18 cellular contexts compared by ENCODE assay signal in genomic region chr2:6866982-6867381, GRCh38. TPM values are rescaled to one million over a fixed set of nuclear protein-coding genes. Genes with fewer than 3 reads are reported as not detected.
DNase-seq lines count a peak whose midpoint lies in the region; ATAC-seq and TF ChIP-seq lines count a peak whose summit lies in the region.
"Had no signal": no experiment of that assay in that cellular context is flagged by ENCODE, and none has a peak within 500 bp of the region (broad histone marks: within the 10 kb centered on the region; RNA-seq: fewer than 3 reads in every experiment).

No MANE protein-coding gene starts in this region.

- no peak for TF ChIP-seq CTCF in CD4-positive, alpha-beta T cell (IDR thresholded peaks at IDR 0.05)
- no peak for TF ChIP-seq CTCF in activated CD8-positive, alpha-beta T cell treated with anti-CD3 and anti-CD28 coated beads for 36 hours (IDR thresholded peaks at IDR 0.05)

- DNase-seq in activated CD4-positive, alpha-beta T cell treated with anti-CD3 and anti-CD28 coated beads, Interleukin-2, amount 10 ng/mL, durations not matched to agents 24 days and 14 days, result no peak
- no peak for DNase-seq in activated CD4-positive, alpha-beta T cell treated with anti-CD3 and anti-CD28 coated beads, Interleukin-2, amount 50 U/mL, for 4 hours
- DNase-seq in CD4-positive, alpha-beta T cell, result no peak
- no peak for DNase-seq in activated CD8-positive, alpha-beta T cell treated with anti-CD3 and anti-CD28 coated beads for 36 hours
- DNase-seq in naive thymus-derived CD8-positive, alpha-beta T cell, result no peak
- no peak for DNase-seq in central memory CD4-positive, alpha-beta T cell
- DNase-seq in OCI-M2 (lab: John Stamatoyannopoulos, UW; ENCODE audit: unreplicated experiment), result no peak
- DNase-seq: amniotic stem cell; NCI-H510A; stimulated activated CD4-positive, alpha-beta T cell treated with anti-CD3 and anti-CD28 coated beads, Interleukin-2, amount 100 ng/mL, for 48 hours; stimulated activated CD8-positive, alpha-beta memory T cell treated with anti-CD3 and anti-CD28 coated beads, Interleukin-4, amount 100 ng/mL, for 48 hours had no signal

- H3K4me1 Mint-ChIP-seq in activated CD4-positive, alpha-beta T cell treated with anti-CD3 and anti-CD28 coated beads, Interleukin-2, amount 10 ng/mL, durations not matched to agents 24 days and 14 days, result peaks cover 43% of the 10 kb centered on the region
- peaks cover 20% of the 10 kb centered on the region for H3K4me1 Mint-ChIP-seq in CD4-positive, alpha-beta T cell (ENCODE audit: low read depth)
- peaks cover 17% of the 10 kb centered on the region for H3K4me1 Mint-ChIP-seq in activated CD8-positive, alpha-beta T cell treated with anti-CD3 and anti-CD28 coated beads for 36 hours (ENCODE audit: low read depth)
- peaks cover 10 to 42% (median 26%) of the 10 kb centered on the region in 4 donors for H3K4me1 Mint-ChIP-seq in naive thymus-derived CD8-positive, alpha-beta T cell

- H3K9me3 ChIP-seq in CD4-positive, alpha-beta T cell (ENCODE audit: control insufficient read depth, low read length), result no peaks in the 10 kb centered on the region
- H3K9me3 ChIP-seq: A549, SJSA1, transverse colon had no signal

- peak overlapping the region; percentile 57 for H3K27ac Mint-ChIP-seq in activated CD4-positive, alpha-beta T cell treated with anti-CD3 and anti-CD28 coated beads, Interleukin-2, amount 10 ng/mL, durations not matched to agents 24 days and 14 days
- H3K27ac Mint-ChIP-seq in CD4-positive, alpha-beta T cell, result peak overlapping the region; percentile 86
- H3K27ac Mint-ChIP-seq in activated CD8-positive, alpha-beta T cell treated with anti-CD3 and anti-CD28 coated beads for 36 hours, result peak overlapping the region; percentile 13
- peak overlapping the region in 6 of 10 donors; percentile 8 to 100 (median 93) for H3K27ac Mint-ChIP-seq in naive thymus-derived CD8-positive, alpha-beta T cell

- ATAC-seq in CD4-positive, alpha-beta T cell (ENCODE audit: poor library complexity), result no peak
- ATAC-seq in activated CD8-positive, alpha-beta T cell treated with anti-CD3 and anti-CD28 coated beads for 36 hours, result no peak
- ATAC-seq in naive thymus-derived CD8-positive, alpha-beta T cell, result no peak
- no peak for ATAC-seq in GM21367 (IDR thresholded peaks at IDR 0.05; ENCODE audit: unreplicated experiment)

- H3K27ac ChIP-seq in CD4-positive, alpha-beta T cell (ENCODE audit: low read depth, low read length), result no peak overlapping the region
- H3K27ac ChIP-seq: A549, SJSA1 had no signal

- no peaks in the 10 kb centered on the region for H3K27me3 ChIP-seq in CD4-positive, alpha-beta T cell (ENCODE audit: control insufficient read depth, insufficient read depth, low read length)
- H3K27me3 ChIP-seq: transverse colon had no signal

- H3K9me3 Mint-ChIP-seq in activated CD4-positive, alpha-beta T cell treated with anti-CD3 and anti-CD28 coated beads, Interleukin-2, amount 10 ng/mL, durations not matched to agents 24 days and 14 days, result no peaks in the 10 kb centered on the region
- H3K9me3 Mint-ChIP-seq in CD4-positive, alpha-beta T cell, result no peaks in the 10 kb centered on the region
- no peaks in the 10 kb centered on the region for H3K9me3 Mint-ChIP-seq in activated CD8-positive, alpha-beta T cell treated with anti-CD3 and anti-CD28 coated beads for 36 hours
- no peaks in the 10 kb centered on the region for H3K9me3 Mint-ChIP-seq in naive thymus-derived CD8-positive, alpha-beta T cell

- intact Hi-C loops in activated CD4-positive, alpha-beta T cell treated with anti-CD3 and anti-CD28 coated beads, Interleukin-2, amount 10 ng/mL, durations not matched to agents 24 days and 14 days (cut with micrococcal nuclease), result loop anchor here (1.0 kb wide), 3 partner anchors 10 to 41 kb away; partner anchors contain the start of gene RSAD2
- intact Hi-C loops in CD4-positive, alpha-beta T cell (cut with DNase I, micrococcal nuclease), result loop anchor here (1.0 to 5.0 kb wide), 3 partner anchors 10 to 41 kb away; partner anchors contain the start of gene RSAD2 (in 1 of the 2)
- intact Hi-C loops in activated CD8-positive, alpha-beta T cell treated with anti-CD3 and anti-CD28 coated beads for 36 hours (cut with micrococcal nuclease), result loop anchor here (5.0 kb wide), 1 partner anchor 40 kb away; no protein-coding TSS in a partner anchor

- peak overlapping the region; percentile 95 for H3K4me3 Mint-ChIP-seq in activated CD4-positive, alpha-beta T cell treated with anti-CD3 and anti-CD28 coated beads, Interleukin-2, amount 10 ng/mL, durations not matched to agents 24 days and 14 days
- H3K4me3 Mint-ChIP-seq in CD4-positive, alpha-beta T cell, result peak overlapping the region; percentile 96
- H3K4me3 Mint-ChIP-seq in activated CD8-positive, alpha-beta T cell treated with anti-CD3 and anti-CD28 coated beads for 36 hours, result peak overlapping the region; percentile 3
- H3K4me3 Mint-ChIP-seq in naive thymus-derived CD8-positive, alpha-beta T cell, result peak overlapping the region in 9 of 10 donors; percentile 14 to 100 (median 98)

- H3K27me3 Mint-ChIP-seq in activated CD4-positive, alpha-beta T cell treated with anti-CD3 and anti-CD28 coated beads, Interleukin-2, amount 10 ng/mL, durations not matched to agents 24 days and 14 days, result no peaks in the 10 kb centered on the region
- no peaks in the 10 kb centered on the region for H3K27me3 Mint-ChIP-seq in CD4-positive, alpha-beta T cell
- H3K27me3 Mint-ChIP-seq in activated CD8-positive, alpha-beta T cell treated with anti-CD3 and anti-CD28 coated beads for 36 hours, result no peaks in the 10 kb centered on the region
- H3K27me3 Mint-ChIP-seq in naive thymus-derived CD8-positive, alpha-beta T cell, result no peaks in the 10 kb centered on the region

- peaks cover 15% of the 10 kb centered on the region for H3K36me3 Mint-ChIP-seq in activated CD4-positive, alpha-beta T cell treated with anti-CD3 and anti-CD28 coated beads, Interleukin-2, amount 10 ng/mL, durations not matched to agents 24 days and 14 days (ENCODE audit: low read depth)
- peaks cover 20% of the 10 kb centered on the region for H3K36me3 Mint-ChIP-seq in CD4-positive, alpha-beta T cell (ENCODE audit: low read depth)
- peaks cover 2% of the 10 kb centered on the region for H3K36me3 Mint-ChIP-seq in activated CD8-positive, alpha-beta T cell treated with anti-CD3 and anti-CD28 coated beads for 36 hours (ENCODE audit: low read depth)
- peaks cover 0 to 9% (median 8%) of the 10 kb centered on the region in 3 donors for H3K36me3 Mint-ChIP-seq in naive thymus-derived CD8-positive, alpha-beta T cell

- CTCF ChIA-PET in CD4-positive, alpha-beta T cell (lab: Charles Lee), result interaction anchor here (1.4 to 5.3 kb wide), 4 partner anchors 12 to 52 kb away, joined by 3 to 38 read pairs (median 8); partner anchors contain the start of gene RSAD2
- CTCF ChIA-PET in activated CD8-positive, alpha-beta T cell treated with anti-CD3 and anti-CD28 coated beads for 36 hours (lab: Charles Lee), result interaction anchor here (0.6 to 5.0 kb wide), 13 partner anchors 10 to 177 kb away, joined by 3 to 69 read pairs (median 8); partner anchors contain the start of genes RNF144A and RSAD2

- POLR2A ChIA-PET in CD4-positive, alpha-beta T cell (lab: Charles Lee), result interaction anchor here (2.4 to 6.6 kb wide), 2 partner anchors 11 to 43 kb away, joined by 18 to 132 read pairs; partner anchors contain the start of gene RSAD2
- POLR2A ChIA-PET in activated CD8-positive, alpha-beta T cell treated with anti-CD3 and anti-CD28 coated beads for 36 hours (lab: Charles Lee), result interaction anchor here (1.1 to 4.8 kb wide), 2 partner anchors 12 to 44 kb away, joined by 3 to 48 read pairs; partner anchors contain the start of gene RSAD2
- POLR2A ChIA-PET in naive thymus-derived CD8-positive, alpha-beta T cell (lab: Charles Lee), result interaction anchor here (1.5 to 3.8 kb wide), 3 partner anchors 10 to 165 kb away, joined by 3 to 61 read pairs (median 13); partner anchors contain the start of gene RSAD2

RNA-seq across cellular contexts. Expression of gene CMPK2, which starts 1.3 kb away (rescaled TPM):
- 6.4 and 6.9 TPM in 2 replicates for total RNA-seq in activated CD4-positive, alpha-beta T cell treated with anti-CD3 and anti-CD28 coated beads, Interleukin-2, amount 10 ng/mL, durations not matched to agents 24 days and 14 days
- 1 to 10 TPM; 6.5 to 7.6 TPM for total RNA-seq in CD4-positive, alpha-beta T cell
- total RNA-seq in activated CD8-positive, alpha-beta T cell treated with anti-CD3 and anti-CD28 coated beads for 36 hours, result 1 to 10 TPM; 3.2 to 4.5 TPM
- 1 to 10 TPM; 3.0 to 3.4 TPM for total RNA-seq in naive thymus-derived CD8-positive, alpha-beta T cell
- 1 to 10 TPM; 4.5 to 7.3 (median 4.6) TPM for polyA plus RNA-seq in naive thymus-derived CD8-positive, alpha-beta T cell
- total RNA-seq: G401 had no signal

RNA-seq across cellular contexts. Expression of gene RSAD2, which starts 10.6 kb away (rescaled TPM):
- total RNA-seq in activated CD4-positive, alpha-beta T cell treated with anti-CD3 and anti-CD28 coated beads, Interleukin-2, amount 10 ng/mL, durations not matched to agents 24 days and 14 days, result 2.0 and 2.4 TPM in 2 replicates
- 1 to 10 TPM; 3.9 to 4.6 TPM for total RNA-seq in CD4-positive, alpha-beta T cell
- 1 to 10 TPM; 2.8 to 3.7 TPM for total RNA-seq in activated CD8-positive, alpha-beta T cell treated with anti-CD3 and anti-CD28 coated beads for 36 hours
- 1 to 10 TPM; 4.3 to 5.2 TPM for total RNA-seq in naive thymus-derived CD8-positive, alpha-beta T cell
- 10 to 100 TPM in 1 of 3 donors, 1 to 10 TPM in 2; 4.0 to 11.1 (median 6.5) TPM for polyA plus RNA-seq in naive thymus-derived CD8-positive, alpha-beta T cell
- total RNA-seq: G401, H1, OCI-LY7, SJSA1 had no signal
- polyA plus RNA-seq: H1 had no signal

RNA-seq across cellular contexts. Expression of gene RNF144A, which starts 50.2 kb away (rescaled TPM):
- 22.1 and 23.0 TPM in 2 replicates for total RNA-seq in activated CD4-positive, alpha-beta T cell treated with anti-CD3 and anti-CD28 coated beads, Interleukin-2, amount 10 ng/mL, durations not matched to agents 24 days and 14 days
- 10 to 100 TPM; 39.0 to 40.1 TPM for total RNA-seq in CD4-positive, alpha-beta T cell
- total RNA-seq in activated CD8-positive, alpha-beta T cell treated with anti-CD3 and anti-CD28 coated beads for 36 hours, result 10 to 100 TPM; 32.6 to 36.5 TPM
- total RNA-seq in naive thymus-derived CD8-positive, alpha-beta T cell, result 10 to 100 TPM; 39.5 to 42.7 TPM
- 10 to 100 TPM; 10.3 to 15.5 (median 15.2) TPM for polyA plus RNA-seq in naive thymus-derived CD8-positive, alpha-beta T cell

Comparison
In these comparisons a context has a peak if more than half of its experiments do, and no peak if none do; other contexts are left out.
1. H3K27ac Mint-ChIP-seq: peak in every context shown above with its lines; median percentile 93 in naive thymus-derived CD8-positive, alpha-beta T cell; 86 in CD4-positive, alpha-beta T cell; 57 in activated CD4-positive, alpha-beta T cell treated with anti-CD3 and anti-CD28 coated beads, Interleukin-2, amount 10 ng/mL, durations not matched to agents 24 days and 14 days; 13 in activated CD8-positive, alpha-beta T cell treated with anti-CD3 and anti-CD28 coated beads for 36 hours.
2. H3K4me3 Mint-ChIP-seq: peak in every context shown above with its lines; median percentile 98 in naive thymus-derived CD8-positive, alpha-beta T cell; 96 in CD4-positive, alpha-beta T cell; 95 in activated CD4-positive, alpha-beta T cell treated with anti-CD3 and anti-CD28 coated beads, Interleukin-2, amount 10 ng/mL, durations not matched to agents 24 days and 14 days; 3 in activated CD8-positive, alpha-beta T cell treated with anti-CD3 and anti-CD28 coated beads for 36 hours.